24 cellular contexts compared by ENCODE assay signal in the genomic region with DNA sequence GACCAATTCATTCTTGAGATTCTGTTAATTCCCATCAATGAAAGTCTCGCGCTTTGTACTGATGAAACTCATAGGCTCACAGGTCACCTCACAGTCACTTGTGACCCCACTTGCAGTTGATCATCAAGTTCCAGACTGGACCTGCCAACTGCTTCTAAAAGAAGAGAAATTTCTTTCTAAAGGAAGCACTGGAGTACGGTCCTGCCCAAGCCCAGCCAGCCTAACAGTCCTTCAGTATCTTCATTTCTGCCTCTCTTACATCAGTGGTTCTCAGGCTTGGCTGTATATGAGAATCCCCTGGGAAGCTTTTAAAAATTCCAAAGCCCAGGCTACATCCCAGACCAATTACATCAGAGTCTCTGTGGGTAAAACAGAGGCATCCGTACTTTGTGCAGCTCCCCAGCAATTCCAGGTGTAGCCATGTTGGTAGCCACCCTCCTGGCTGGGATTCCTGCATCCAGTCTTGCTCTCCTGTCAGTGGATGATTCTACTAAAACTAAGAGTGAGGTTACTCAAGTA.
DNase-seq lines count a peak whose midpoint lies in the region; ATAC-seq and TF ChIP-seq lines count a peak whose summit lies in the region.
"Had no signal": no experiment of that assay in that cellular context is flagged by ENCODE, and none has a peak within 500 bp of the region (broad histone marks: within the 10 kb centered on the region; RNA-seq: fewer than 3 reads in every experiment).

No MANE protein-coding gene starts in this region.

- H3K4me1 ChIP-seq in SJCRH30: peaks cover 25% of the 10 kb centered on the region
- H3K4me1 ChIP-seq in hepatocyte (ENCODE audit: insufficient read depth): peaks cover 32% of the 10 kb centered on the region
- H3K4me1 ChIP-seq in sigmoid colon: peaks cover 2 to 43% (median 23%) of the 10 kb centered on the region in 4 donors
- H3K4me1 ChIP-seq: breast epithelium had no signal

- peak overlapping the region; percentile 52 for H3K4me2 ChIP-seq in hepatocyte
- H3K4me2 ChIP-seq: BLaER1 treated with 17β-estradiol and CSF1 and Interleukin-3, amounts not matched to agents 10 nM and 100 nM had no signal

- H3K27me3 Mint-ChIP-seq in T-helper 17 cell: no peaks in the 10 kb centered on the region
- no peaks in the 10 kb centered on the region for H3K27me3 Mint-ChIP-seq in Calu3 (ENCODE audit: unreplicated experiment)
- H3K27me3 Mint-ChIP-seq: activated CD4-positive, alpha-beta T cell treated with anti-CD3 and anti-CD28 coated beads, Interleukin-2, amount 10 ng/mL, durations not matched to agents 24 days and 14 days; naive B cell had no signal

- CTCF ChIA-PET in Calu3 (lab: Charles Lee): no interaction called here

- no peaks in the 10 kb centered on the region for H3K9me2 ChIP-seq in hepatocyte (replicated peaks; ENCODE audit: insufficient read depth)

- H3K36me3 ChIP-seq in SJCRH30 (no peaks in the 10 kb centered on the region), hepatocyte (replicated peaks; ENCODE audit: insufficient read depth, low read depth) (no peaks in the 10 kb centered on the region), sigmoid colon (no peaks in the 10 kb centered on the region)
- H3K36me3 ChIP-seq: BLaER1 treated with 17β-estradiol and CSF1 and Interleukin-3, amounts not matched to agents 10 nM and 100 nM; breast epithelium; vagina had no signal

- peak; percentile 35 to 53 for DNase-seq in SJCRH30
- no peak for DNase-seq in coronary artery (ENCODE audit: low spot score)
- DNase-seq in hepatocyte (ENCODE audit: low spot score): no peak
- DNase-seq in sigmoid colon: no peak
- no peak for DNase-seq in iPS-NIHi11 (ENCODE audit: low spot score)
- DNase-seq in T-helper 17 cell: no peak
- DNase-seq in Calu3: no peak
- DNase-seq: activated CD4-positive, alpha-beta T cell treated with anti-CD3 and anti-CD28 coated beads, Interleukin-2, amount 10 ng/mL, durations not matched to agents 24 days and 14 days; glutamatergic neuron; Kasumi-1; naive B cell; NCI-H1048; NCI-H187 treated with DMSO at 0.1 percent for 48 hours; NCI-H226; SHP77 treated with DMSO at 0.1 percent for 48 hours; stimulated activated CD4-positive, alpha-beta T cell treated with anti-CD3 and anti-CD28 coated beads, Interleukin-2, amount 100 ng/mL, for 48 hours; T-cell had no signal

- TF ChIP-seq CTCF in coronary artery (IDR thresholded peaks at IDR 0.05) (no peak), hepatocyte (IDR thresholded peaks at IDR 0.05; ENCODE audit: poor library complexity) (no peak), sigmoid colon (IDR thresholded peaks at IDR 0.05) (no peak), Calu3 (IDR thresholded peaks at IDR 0.05; ENCODE audit: unreplicated experiment) (no peak)

- peak overlapping the region; percentile 84 for H3K27ac ChIP-seq in SJCRH30
- H3K27ac ChIP-seq in coronary artery: peak overlapping the region; percentile 83
- H3K27ac ChIP-seq in hepatocyte: peak overlapping the region; percentile 88
- H3K27ac ChIP-seq in sigmoid colon: peak overlapping the region in 3 of 4 donors; percentile 80 to 84 (median 82)
- H3K27ac ChIP-seq: BLaER1 treated with 17β-estradiol and CSF1 and Interleukin-3, amounts not matched to agents 10 nM and 100 nM; breast epithelium had no signal

- TF ChIP-seq EP300 in sigmoid colon (IDR thresholded peaks at IDR 0.05): no peak

- H3K27ac Mint-ChIP-seq in T-helper 17 cell (no peak overlapping the region), Calu3 (ENCODE audit: unreplicated experiment) (no peak overlapping the region)
- H3K27ac Mint-ChIP-seq: activated CD4-positive, alpha-beta T cell treated with anti-CD3 and anti-CD28 coated beads, Interleukin-2, amount 10 ng/mL, durations not matched to agents 24 days and 14 days; activated naive CD8-positive, alpha-beta T cell; activated T-helper 17 cell treated with anti-CD3 and anti-CD28 coated beads, Interleukin-2, amount 50 U/mL, for 72 hours; naive B cell; T-cell had no signal

- H3K79me2 ChIP-seq in hepatocyte: no peaks in the 10 kb centered on the region

- H3K4me3 ChIP-seq in SJCRH30 (peak overlapping the region; percentile 60), coronary artery (peak overlapping the region; percentile 51), hepatocyte (no peak overlapping the region), sigmoid colon (no peak overlapping the region)
- H3K4me3 ChIP-seq: BLaER1 treated with 17β-estradiol and CSF1 and Interleukin-3, amounts not matched to agents 10 nM and 100 nM; breast epithelium; lung; vagina had no signal

- H3K4me1 Mint-ChIP-seq in T-helper 17 cell (no peaks in the 10 kb centered on the region), Calu3 (ENCODE audit: low read depth, unreplicated experiment) (peaks cover 7% of the 10 kb centered on the region)
- H3K4me1 Mint-ChIP-seq: activated CD4-positive, alpha-beta T cell treated with anti-CD3 and anti-CD28 coated beads, Interleukin-2, amount 10 ng/mL, durations not matched to agents 24 days and 14 days; activated T-helper 17 cell treated with anti-CD3 and anti-CD28 coated beads, Interleukin-2, amount 50 U/mL, for 72 hours; naive B cell; T-cell had no signal

- no peaks in the 10 kb centered on the region for H3K36me3 Mint-ChIP-seq in T-helper 17 cell (ENCODE audit: low read depth)
- peaks cover 7% of the 10 kb centered on the region for H3K36me3 Mint-ChIP-seq in Calu3 (ENCODE audit: insufficient read depth, unreplicated experiment)
- H3K36me3 Mint-ChIP-seq: activated naive CD8-positive, alpha-beta T cell; naive B cell; T-cell had no signal

- WGBS in hepatocyte (ENCODE audit: low lambda C conversion rate, missing lambda C conversion rate): 77% methylated on average over 4 of the region's 4 CpGs
- 87 to 97% methylated on average over 4 of the region's 4 CpGs for WGBS in sigmoid colon, 2 donors

- no peaks in the 10 kb centered on the region for H3K9me3 Mint-ChIP-seq in Calu3 (ENCODE audit: low read depth, unreplicated experiment)
- H3K9me3 Mint-ChIP-seq: activated CD4-positive, alpha-beta T cell treated with anti-CD3 and anti-CD28 coated beads, Interleukin-2, amount 10 ng/mL, durations not matched to agents 24 days and 14 days; activated T-helper 17 cell treated with anti-CD3 and anti-CD28 coated beads, Interleukin-2, amount 50 U/mL, for 72 hours had no signal

- TF ChIP-seq POLR2A in sigmoid colon (IDR thresholded peaks at IDR 0.05): no peak

- no TSS peak for BruUV-seq in Calu3 (replicated peaks; lab: Mats Ljungman, UMichigan)

- H3K27me3 ChIP-seq in SJCRH30: no peaks in the 10 kb centered on the region
- no peaks in the 10 kb centered on the region for H3K27me3 ChIP-seq in hepatocyte
- no peaks in the 10 kb centered on the region for H3K27me3 ChIP-seq in sigmoid colon
- H3K27me3 ChIP-seq: BLaER1 treated with 17β-estradiol and CSF1 and Interleukin-3, amounts not matched to agents 10 nM and 100 nM; breast epithelium; vagina had no signal

- H2AFZ ChIP-seq in hepatocyte: no peak overlapping the region

- ATAC-seq in GM21529 (IDR thresholded peaks at IDR 0.05; ENCODE audit: unreplicated experiment) (no peak), T-helper 17 cell (no peak)
- ATAC-seq: activated T-helper 17 cell treated with anti-CD3 and anti-CD28 coated beads, Interleukin-2, amount 50 U/mL, for 72 hours; T-cell had no signal

- H4K20me1 ChIP-seq in hepatocyte (ENCODE audit: insufficient read depth, poor library complexity, severe bottlenecking): no peaks in the 10 kb centered on the region
- H4K20me1 ChIP-seq: BLaER1 treated with 17β-estradiol and CSF1 and Interleukin-3, amounts not matched to agents 10 nM and 100 nM had no signal

- intact Hi-C loops in sigmoid colon (cut with DNase I): loop anchor here (2.0 to 10.0 kb wide), 2 partner anchors 291 to 597 kb away; no protein-coding TSS in a partner anchor
- intact Hi-C loops in Calu3 (cut with micrococcal nuclease; ENCODE audit: unreplicated experiment): loop anchor here (2.0 to 10.0 kb wide), 2 partner anchors 65 to 1277 kb away; no protein-coding TSS in a partner anchor

- H3K9me3 ChIP-seq in SJCRH30 (replicated peaks) (no peaks in the 10 kb centered on the region), hepatocyte (ENCODE audit: low read depth) (no peaks in the 10 kb centered on the region), sigmoid colon (no peaks in the 10 kb centered on the region), T-helper 17 cell (ENCODE audit: control insufficient read depth, low read length, poor library complexity, severe bottlenecking) (no peaks in the 10 kb centered on the region)
- H3K9me3 ChIP-seq: BLaER1 treated with 17β-estradiol and CSF1 and Interleukin-3, amounts not matched to agents 10 nM and 100 nM; breast epithelium; vagina had no signal

- no peak overlapping the region for H3K4me3 Mint-ChIP-seq in T-helper 17 cell
- H3K4me3 Mint-ChIP-seq in Calu3 (ENCODE audit: low read depth, unreplicated experiment): no peak overlapping the region
- H3K4me3 Mint-ChIP-seq: activated CD4-positive, alpha-beta T cell treated with anti-CD3 and anti-CD28 coated beads, Interleukin-2, amount 10 ng/mL, durations not matched to agents 24 days and 14 days; activated naive CD8-positive, alpha-beta T cell; activated T-helper 17 cell treated with anti-CD3 and anti-CD28 coated beads, Interleukin-2, amount 50 U/mL, for 72 hours; naive B cell; T-cell had no signal

Comparison
In these comparisons a context has a peak if more than half of its experiments do, and no peak if none do; other contexts are left out.
1. DNase-seq: peak in SJCRH30 (2 of 2); none in coronary artery (single experiment), hepatocyte (single experiment), sigmoid colon (single experiment), iPS-NIHi11 (single experiment), T-helper 17 cell (0 of 3) and Calu3 (single experiment).
2. H3K4me3 ChIP-seq: peak in SJCRH30 (single experiment) and coronary artery (single experiment); none in hepatocyte (single experiment) and sigmoid colon (0 of 4).
3. Peak in every context shown above with its lines, with median percentiles within 50 percentile points of each other: H3K27ac ChIP-seq.